In genomic region chr17:82217530-82218204, GRCh38 we compare ENCODE assay signal across 9 cellular contexts. TPM values are rescaled to one million over a fixed set of nuclear protein-coding genes. Genes with fewer than 3 reads are reported as not detected.
DNase-seq lines count a peak whose midpoint lies in the region; ATAC-seq and TF ChIP-seq lines count a peak whose summit lies in the region.
"Had no signal": no experiment of that assay in that cellular context is flagged by ENCODE, and none has a peak within 500 bp of the region (broad histone marks: within the 10 kb centered on the region; RNA-seq: fewer than 3 reads in every experiment).

No MANE protein-coding gene starts in this region.

- ATAC-seq in WTC11 (no peak), right cardiac atrium (peak; percentile 18 to 26), HG02588 (IDR thresholded peaks at IDR 0.05; ENCODE audit: unreplicated experiment) (no peak)

- H3K9me3 ChIP-seq in right cardiac atrium (ENCODE audit: control insufficient read depth, low read length) (no peaks in the 10 kb centered on the region), testis (no peaks in the 10 kb centered on the region)

- no peaks in the 10 kb centered on the region for H3K36me3 ChIP-seq in testis (ENCODE audit: low read depth, missing control alignments)

- H3K4me1 ChIP-seq in right cardiac atrium (ENCODE audit: control insufficient read depth, insufficient read depth, low read length) (no peaks in the 10 kb centered on the region), testis (peaks cover 15% of the 10 kb centered on the region)

- WGBS in right cardiac atrium: 62% methylated on average over 21 of the region's 21 CpGs
- 81 to 83% methylated on average over 8 to 14 of the region's 21 CpGs for WGBS in testis, 2 donors

- POLR2A ChIA-PET in WTC11 (lab: Charles Lee): no interaction called here

- no peak overlapping the region for H3K4me3 ChIP-seq in right cardiac atrium (ENCODE audit: low read length)
- no peak overlapping the region for H3K4me3 ChIP-seq in testis

- DNase-seq in HT1080 (ENCODE audit: low read depth) (peak; percentile 92), WTC11 (ENCODE audit: low spot score) (no peak), right cardiac atrium (peak; percentile 65 to 85 (median 80)), testis (no peak), NCI-H526 (lab: John Stamatoyannopoulos, UW) (no peak), DMS 273 treated with DMSO at 0.1 percent for 48 hours (lab: John Stamatoyannopoulos, UW) (no peak), NCI-H2107 (lab: John Stamatoyannopoulos, UW) (no peak)

- no peaks in the 10 kb centered on the region; the same call in 1 of the 2 replicates for H3K9me3 Mint-ChIP-seq in WTC11
- H3K9me3 Mint-ChIP-seq: IgD-negative memory B cell had no signal

- H3K27me3 Mint-ChIP-seq in WTC11 (ENCODE audit: low read depth): peaks cover 34% of the 10 kb centered on the region
- H3K27me3 Mint-ChIP-seq: IgD-negative memory B cell had no signal

- H3K27me3 ChIP-seq in right cardiac atrium (ENCODE audit: control insufficient read depth, insufficient read depth) (no peaks in the 10 kb centered on the region), testis (no peaks in the 10 kb centered on the region)

- H3K36me3 Mint-ChIP-seq in WTC11: no peaks in the 10 kb centered on the region
- H3K36me3 Mint-ChIP-seq: IgD-negative memory B cell had no signal

- intact Hi-C loops in right cardiac atrium (cut with DNase I) (no loop called here), testis (cut with DNase I; ENCODE audit: low total_unique reads) (no loop called here)

- no peak for TF ChIP-seq POLR2A in testis (IDR thresholded peaks at IDR 0.05)

- peak overlapping the region; percentile 54 for H3K27ac ChIP-seq in right cardiac atrium (ENCODE audit: low read length)
- peak overlapping the region; percentile 58 to 65 for H3K27ac ChIP-seq in testis

- no peak overlapping the region for H3K27ac Mint-ChIP-seq in WTC11

- no peak overlapping the region for H3K4me3 Mint-ChIP-seq in WTC11

- 0 out of 2 replicates have a peak, but pooled peaks cover 2% of the 10 kb centered on the region for H3K4me1 Mint-ChIP-seq in WTC11

- TF ChIP-seq CTCF in WTC11 (IDR thresholded peaks at IDR 0.05) (no peak), testis (IDR thresholded peaks at IDR 0.05) (no peak)

- CTCF ChIA-PET in WTC11 (lab: Charles Lee): no interaction called here

TF ChIP-seq in WTC11, 78 proteins besides CTCF, POLR2A, EP300 and RAD21:
- no peak for TF ChIP-seq ZNF263 (CRISPR knock-in tag; IDR thresholded peaks at IDR 0.05; ENCODE audit: low read depth)
- TF ChIP-seq ZNF671 (CRISPR knock-in tag; IDR thresholded peaks at IDR 0.05): no peak
- TF ChIP-seq ZSCAN18 (CRISPR knock-in tag; IDR thresholded peaks at IDR 0.05): no peak
- TF ChIP-seq HMGXB4 (CRISPR knock-in tag; IDR thresholded peaks at IDR 0.05): no peak
- no peak for TF ChIP-seq IRF2 (CRISPR knock-in tag; IDR thresholded peaks at IDR 0.05; ENCODE audit: borderline replicate concordance, low read depth)
- TF ChIP-seq GABPB1 (CRISPR knock-in tag; IDR thresholded peaks at IDR 0.05): peak; percentile 65; the same call in 1 of the 2 replicates
- no peak for TF ChIP-seq E2F5 (CRISPR knock-in tag; IDR thresholded peaks at IDR 0.05)
- TF ChIP-seq SMAD4 (CRISPR knock-in tag; IDR thresholded peaks at IDR 0.05): no peak

RNA-seq across cellular contexts. Expression of gene CCDC57, which starts 5.0 kb away (rescaled TPM):
- total RNA-seq in HT1080 (2014; rRNA removed; shearing (Covaris generic)): 10.6 and 12.9 TPM in 2 replicates
- polyA plus RNA-seq in HT1080 (2015; cell fraction: cytosol; rRNA removed): 6.4 and 6.7 TPM in 2 replicates
- polyA plus RNA-seq in HT1080 (2015; cell fraction: nucleus; rRNA removed): 86.3 and 105 TPM in 2 replicates
- total RNA-seq in WTC11 (2021) (15.1 to 20.0 TPM (median 16.9 TPM) in 3 replicates), right cardiac atrium (10 to 100 TPM; 14.8 to 17.3 (median 16.5) TPM), testis (100 to 1,000 TPM in 1 of 2 donors, 10 to 100 TPM in 1; 71.8 to 111 TPM)
- polyA plus RNA-seq in right cardiac atrium (12.1 TPM), testis (ENCODE audit: insufficient read depth, low read depth, low replicate concordance) (61.3 TPM)

RNA-seq across cellular contexts. Expression of gene SLC16A3, which starts 11.2 kb away (rescaled TPM):
- total RNA-seq in HT1080 (2014; rRNA removed; shearing (Covaris generic)): 344 and 355 TPM in 2 replicates
- polyA plus RNA-seq in HT1080 (2015; cell fraction: cytosol; rRNA removed): 262 and 360 TPM in 2 replicates
- polyA plus RNA-seq in HT1080 (2015; cell fraction: nucleus; rRNA removed): 286 and 310 TPM in 2 replicates
- total RNA-seq in WTC11 (2021) (28.7 to 65.3 TPM (median 58.5 TPM) in 3 replicates), right cardiac atrium (10 to 100 TPM; 13.6 to 23.7 (median 18.0) TPM), testis (10 to 100 TPM; 67.7 to 71.4 TPM)
- polyA plus RNA-seq in right cardiac atrium (18.8 TPM), testis (ENCODE audit: insufficient read depth, low read depth, low replicate concordance) (70.6 TPM)

RNA-seq across cellular contexts. Expression of gene CSNK1D, which starts 55.8 kb away (rescaled TPM):
- total RNA-seq in HT1080 (2014; rRNA removed; shearing (Covaris generic)): 34.0 and 58.5 TPM in 2 replicates
- 121 and 123 TPM in 2 replicates for polyA plus RNA-seq in HT1080 (2015; cell fraction: cytosol; rRNA removed)
- 270 and 287 TPM in 2 replicates for polyA plus RNA-seq in HT1080 (2015; cell fraction: nucleus; rRNA removed)
- 101 to 111 TPM (median 107 TPM) in 3 replicates for total RNA-seq in WTC11 (2021)
- 10 to 100 TPM; 68.8 to 81.7 (median 77.4) TPM for total RNA-seq in right cardiac atrium
- polyA plus RNA-seq in right cardiac atrium: 61.7 TPM
- 100 to 1,000 TPM; 137 to 179 TPM for total RNA-seq in testis
- 178 TPM for polyA plus RNA-seq in testis (ENCODE audit: insufficient read depth, low read depth, low replicate concordance)

Comparison
In these comparisons a context has a peak if more than half of its experiments do, and no peak if none do; other contexts are left out.
1. DNase-seq: peak in HT1080 (single experiment) and right cardiac atrium (3 of 3); none in WTC11 (single experiment), testis (single experiment), NCI-H526 (0 of 2), DMS 273 treated with DMSO at 0.1 percent for 48 hours (single experiment) and NCI-H2107 (single experiment).
2. ATAC-seq: peak in right cardiac atrium (2 of 2); none in WTC11 (single experiment) and HG02588 (single experiment).